27 cellular contexts compared by ENCODE assay signal in the genomic region with DNA sequence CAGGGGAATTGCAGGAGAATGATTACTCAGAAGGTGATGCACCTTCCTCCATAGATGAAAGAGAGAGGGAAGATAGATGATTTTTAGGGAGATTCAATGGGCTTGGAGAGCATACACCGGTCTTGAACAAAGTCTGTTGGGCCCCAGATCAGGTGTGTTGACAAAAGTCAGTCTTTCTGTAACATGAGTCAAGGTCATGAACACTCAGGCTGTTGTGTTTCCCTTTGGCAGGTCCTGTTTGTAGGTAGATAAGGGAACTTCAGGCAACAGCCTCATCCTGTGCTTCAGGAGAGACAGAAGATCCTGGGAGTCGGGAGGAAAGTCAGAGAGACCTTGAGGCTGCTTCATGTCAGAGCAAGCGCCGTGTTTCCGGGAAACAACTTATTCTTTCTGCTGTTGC.
DNase-seq lines count a peak whose midpoint lies in the region; ATAC-seq, FAIRE-seq and TF ChIP-seq lines count a peak whose summit lies in the region.
"Had no signal": no experiment of that assay in that cellular context is flagged by ENCODE, and none has a peak within 500 bp of the region (broad histone marks: within the 10 kb centered on the region; RNA-seq: fewer than 3 reads in every experiment).

No MANE protein-coding gene starts in this region.

- peaks cover 4% of the 10 kb centered on the region; the same call in 1 of the 2 replicates for H3K4me1 ChIP-seq in H9 (ENCODE audit: insufficient read depth, low read length)
- peaks cover 18% of the 10 kb centered on the region for H3K4me1 ChIP-seq in HepG2 (ENCODE audit: insufficient read depth, low read length)
- H3K4me1 ChIP-seq: A549 had no signal

- no peak overlapping the region for H2BK15ac ChIP-seq in H9 (ENCODE audit: low read depth, low read length)

- H4K91ac ChIP-seq in H9 (ENCODE audit: insufficient read length, low read depth, low read length) = no peak overlapping the region

- H2BK5ac ChIP-seq in H9 (ENCODE audit: insufficient read length, low read length) = no peak overlapping the region

- CTCF ChIA-PET in HepG2 (lab: Yijun Ruan, JAX; ENCODE audit: low intra/inter-chr PET ratio, low total read pairs) = no interaction called here

- H4K8ac ChIP-seq in H9 (replicated peaks; ENCODE audit: insufficient read length, low read depth, low read length) = no peak overlapping the region

- H4K5ac ChIP-seq in H9 (ENCODE audit: insufficient read length, low read depth, low read length) = no peak overlapping the region

- POLR2A ChIA-PET in HepG2 (lab: Yijun Ruan, JAX) = no interaction called here

- intact Hi-C loops in HepG2 (cut with micrococcal nuclease; ENCODE audit: unreplicated experiment) = no loop called here

- no peak overlapping the region for H2BK20ac ChIP-seq in H9 (ENCODE audit: low read depth, low read length, poor library complexity, severe bottlenecking)

- H3K27me3 ChIP-seq in H9 (ENCODE audit: insufficient read depth, low read length) (no peaks in the 10 kb centered on the region), HepG2 (ENCODE audit: control insufficient read depth in 1 of 2, insufficient read depth in 2 of 2, low read length in 2 of 2) (peaks cover 0 to 4% of the 10 kb centered on the region in 2 experiments; a peak in 3 of 5 replicates)
- H3K27me3 ChIP-seq: BLaER1 treated with 17β-estradiol and CSF1 and Interleukin-3, amounts not matched to agents 10 nM and 100 nM had no signal

- TF ChIP-seq EP300 in HepG2 (IDR thresholded peaks at IDR 0.05; ENCODE audit: low read depth in 2 of 2, low read length in 2 of 2) (peak in 1 of 2 experiments; percentile 54; a peak in 1 of 4 replicates), HepG2 (CRISPR knock-in tag; IDR thresholded peaks at IDR 0.05; ENCODE audit: borderline replicate concordance) (no peak)

- TF ChIP-seq POLR2A in HepG2 (IDR thresholded peaks at IDR 0.05; ENCODE audit: insufficient read depth in 1 of 2, low read depth in 2 of 2, low read length in 2 of 2) = no peak

- H3K9ac ChIP-seq in H9 (ENCODE audit: extremely low read depth, insufficient read length, low read length) (no peak overlapping the region), HepG2 (ENCODE audit: insufficient read depth, low read depth, low read length) (no peak overlapping the region)
- H3K9ac ChIP-seq: BLaER1 treated with 17β-estradiol and CSF1 and Interleukin-3, amounts not matched to agents 10 nM and 100 nM had no signal

- no CpG with 5 or more reads among the region's 5 CpGs for WGBS in H9 (ENCODE audit: extremely low coverage, insufficient read length, low lambda C conversion rate)
- WGBS in HepG2 (ENCODE audit: low lambda C conversion rate) = 3% methylated on average over 5 of the region's 5 CpGs

- H3K36me3 Mint-ChIP-seq in H9 (ENCODE audit: insufficient read depth in 1 of 3, low read depth in 3 of 3) = peaks cover 0 to 7% (median 0%) of the 10 kb centered on the region in 3 experiments; a peak in 3 of 7 replicates

- H3K36me3 ChIP-seq in HepG2 (replicated peaks in 1 of 2; ENCODE audit: control insufficient read depth in 1 of 2, insufficient read depth in 2 of 2, low read length in 2 of 2) = no peaks in the 10 kb centered on the region
- H3K36me3 ChIP-seq: BLaER1 treated with 17β-estradiol and CSF1 and Interleukin-3, amounts not matched to agents 10 nM and 100 nM had no signal

- H2BK120ac ChIP-seq in H9 (ENCODE audit: low read depth, low read length, poor library complexity, severe bottlenecking) = no peak overlapping the region

- H3K4me3 Mint-ChIP-seq in H9 = no peak overlapping the region
- H3K4me3 Mint-ChIP-seq: CD4-positive, alpha-beta T cell; GM23338; T-helper 17 cell had no signal

- TF ChIP-seq RAD21 in HepG2 (CRISPR knock-in tag; IDR thresholded peaks at IDR 0.05) = no peak

- H3K27me3 Mint-ChIP-seq in H9 (ENCODE audit: low read depth) = peaks cover 8% of the 10 kb centered on the region

- no peak overlapping the region for H3K4me3 ChIP-seq in HepG2 (replicated peaks in 1 of 3; ENCODE audit: insufficient read depth in 1 of 3, low read depth in 2 of 3, low read length in 3 of 3)
- H3K4me3 ChIP-seq: A549; BLaER1 treated with 17β-estradiol and CSF1 and Interleukin-3, amounts not matched to agents 10 nM and 100 nM; GM12878; GM23338 had no signal

- no TSS peak for BruUV-seq in HepG2 (replicated peaks; lab: Mats Ljungman, UMichigan)

- DNase-seq in NCI-H510A treated with DMSO at 0.1 percent for 48 hours (lab: John Stamatoyannopoulos, UW) (peak; percentile 29), NCI-H510A (lab: John Stamatoyannopoulos, UW) (no peak), H9 (peak; percentile 22), NCI-H69 (lab: John Stamatoyannopoulos, UW) (peak; percentile 8), HepG2 (ENCODE audit: low spot score) (peak; percentile 63), NCI-H446 treated with DMSO at 0.1 percent for 48 hours (lab: John Stamatoyannopoulos, UW) (no peak)
- DNase-seq in stimulated activated CD4-positive, alpha-beta T cell treated with anti-CD3 and anti-CD28 coated beads, Interleukin-4, amount 100 ng/mL, for 24 hours = no peak
- DNase-seq: AML-193; CD4-positive, alpha-beta T cell; COR-L47; DMS79; EL; GDM1; NCI-H1048; NCI-H1417 treated with DMSO at 0.1 percent for 48 hours; NCI-H1694 treated with DMSO at 0.1 percent for 48 hours; NCI-H526 treated with DMSO at 0.1 percent for 48 hours; NK-92 treated with Interleukin-12 subunit alpha and Interleukin-12 subunit beta, amount 100 ng/mL, for 24 hours; PC-3; T-helper 17 cell had no signal

- H2AK5ac ChIP-seq in H9 (ENCODE audit: insufficient read length, low read length) = no peak overlapping the region

- no peaks in the 10 kb centered on the region for H4K20me1 ChIP-seq in H9 (ENCODE audit: control insufficient read depth, insufficient read depth, insufficient read length)
- no peaks in the 10 kb centered on the region for H4K20me1 ChIP-seq in HepG2 (ENCODE audit: insufficient read depth, low read length)
- H4K20me1 ChIP-seq: BLaER1 treated with 17β-estradiol and CSF1 and Interleukin-3, amounts not matched to agents 10 nM and 100 nM had no signal

- no peak overlapping the region for H3K27ac Mint-ChIP-seq in H9
- H3K27ac Mint-ChIP-seq: CD4-positive, alpha-beta T cell; GM23338; T-helper 17 cell had no signal

- H3K4me2 ChIP-seq in H9 (ENCODE audit: insufficient read depth, insufficient read length, low read length) = no peak overlapping the region
- peak overlapping the region; percentile 46 for H3K4me2 ChIP-seq in HepG2 (ENCODE audit: low read depth, low read length)
- H3K4me2 ChIP-seq: A549; BLaER1 treated with 17β-estradiol and CSF1 and Interleukin-3, amounts not matched to agents 10 nM and 100 nM; GM23338 had no signal

- no peak overlapping the region for H3K14ac ChIP-seq in H9 (ENCODE audit: insufficient read depth, low read length)

- peaks cover 0 to 16% of the 10 kb centered on the region in 2 experiments; a peak in 3 of 5 replicates for H3K9me3 Mint-ChIP-seq in H9
- H3K9me3 Mint-ChIP-seq: CD4-positive, alpha-beta T cell; GM23338 had no signal

- no peak overlapping the region for H3K56ac ChIP-seq in H9 (ENCODE audit: insufficient read length, low read depth, low read length)

- no peak overlapping the region for H3K27ac ChIP-seq in H9 (ENCODE audit: insufficient read length, low read depth, low read length)
- no peak overlapping the region for H3K27ac ChIP-seq in HepG2 (ENCODE audit: extremely low read length, insufficient read depth, low read length)
- H3K27ac ChIP-seq: A549; BLaER1 treated with 17β-estradiol and CSF1 and Interleukin-3, amounts not matched to agents 10 nM and 100 nM; HL-60 had no signal

- no peaks in the 10 kb centered on the region for H3K79me1 ChIP-seq in H9 (ENCODE audit: insufficient read depth, low read depth, low read length, poor library complexity, severe bottlenecking)

- FAIRE-seq in HepG2 (lab: Jason Lieb, UNC) = peak; percentile 71
- FAIRE-seq: A549, GM12878 had no signal

- H2AFZ ChIP-seq in H9 (ENCODE audit: low read length) = no peak overlapping the region
- no peak overlapping the region for H2AFZ ChIP-seq in HepG2 (ENCODE audit: low read length)
- H2AFZ ChIP-seq: GM23338 had no signal

- no peaks in the 10 kb centered on the region for H3K9me3 ChIP-seq in H9 (ENCODE audit: control insufficient read depth, low read depth, low read length)
- no peaks in the 10 kb centered on the region for H3K9me3 ChIP-seq in HepG2 (ENCODE audit: low read length)
- H3K9me3 ChIP-seq: A549 had no signal

- H3K4ac ChIP-seq in H9 (ENCODE audit: low read depth, low read length) = no peak overlapping the region

- H3K4me1 Mint-ChIP-seq in H9 = peaks cover 18 to 19% of the 10 kb centered on the region in 2 experiments
- H3K4me1 Mint-ChIP-seq: T-helper 17 cell had no signal

- peak; percentile 73 for ATAC-seq in HepG2
- ATAC-seq: A549, GM12878, GM23338, HCT116, PC-3, SK-N-SH treated with all-trans-retinoic acid at 6 μM for 48 hours, T-helper 17 cell had no signal

- H3T11ph ChIP-seq in H9 (ENCODE audit: low read length) = no peak overlapping the region

- H2BK12ac ChIP-seq in H9 (ENCODE audit: insufficient read length, low read depth, low read length) = no peak overlapping the region

- in situ Hi-C loops in HepG2 (cut with HindIII; ENCODE audit: extremely low pct_ligation_motif_present, low pct_unique_long_range_greater_than_20kb) = no loop called here

- TF ChIP-seq CTCF in H9 (conservative IDR thresholded peaks at IDR 0.05) = no peak
- TF ChIP-seq CTCF in HepG2 (CRISPR knock-in tag; IDR thresholded peaks at IDR 0.05) = no peak

- no peak overlapping the region for H3K23ac ChIP-seq in H9 (ENCODE audit: insufficient read length, low read depth, low read length)

- H3K79me2 ChIP-seq in H9 (ENCODE audit: insufficient read depth, low read length) (no peaks in the 10 kb centered on the region), HepG2 (ENCODE audit: insufficient read depth, low read length) (no peaks in the 10 kb centered on the region)

- no peak overlapping the region for H3K18ac ChIP-seq in H9 (ENCODE audit: insufficient read length, low read depth, low read length)

- no peaks in the 10 kb centered on the region for H3K23me2 ChIP-seq in H9 (ENCODE audit: insufficient read length, low read depth, low read length, poor library complexity, severe bottlenecking)

TF ChIP-seq in HepG2, 621 proteins besides CTCF, POLR2A, EP300 and RAD21 (continues in another document):
- TF ChIP-seq SIX4 (CRISPR knock-in tag; IDR thresholded peaks at IDR 0.05) = peak; percentile 92
- TF ChIP-seq BCL6 (CRISPR knock-in tag; IDR thresholded peaks at IDR 0.05) = peak; percentile 74
- peak; percentile 29; the same call in 1 of the 2 replicates for TF ChIP-seq ZNF331 (CRISPR knock-in tag; IDR thresholded peaks at IDR 0.05)
- peak; percentile 69 for TF ChIP-seq TBL1XR1 (IDR thresholded peaks at IDR 0.05; ENCODE audit: borderline replicate concordance, low read length, partially characterized antibody)
- peak; percentile 33 for TF ChIP-seq SKI (IDR thresholded peaks at IDR 0.05; ENCODE audit: partially characterized antibody)

Comparison
In these comparisons a context has a peak if more than half of its experiments do, and no peak if none do; other contexts are left out.
1. DNase-seq: peak in NCI-H510A treated with DMSO at 0.1 percent for 48 hours (single experiment), H9 (single experiment), NCI-H69 (single experiment) and HepG2 (single experiment); none in NCI-H510A (single experiment), stimulated activated CD4-positive, alpha-beta T cell treated with anti-CD3 and anti-CD28 coated beads, Interleukin-4, amount 100 ng/mL, for 24 hours (single experiment) and NCI-H446 treated with DMSO at 0.1 percent for 48 hours (single experiment).